ENCODE assay signal across 25 cellular contexts in the genomic region with DNA sequence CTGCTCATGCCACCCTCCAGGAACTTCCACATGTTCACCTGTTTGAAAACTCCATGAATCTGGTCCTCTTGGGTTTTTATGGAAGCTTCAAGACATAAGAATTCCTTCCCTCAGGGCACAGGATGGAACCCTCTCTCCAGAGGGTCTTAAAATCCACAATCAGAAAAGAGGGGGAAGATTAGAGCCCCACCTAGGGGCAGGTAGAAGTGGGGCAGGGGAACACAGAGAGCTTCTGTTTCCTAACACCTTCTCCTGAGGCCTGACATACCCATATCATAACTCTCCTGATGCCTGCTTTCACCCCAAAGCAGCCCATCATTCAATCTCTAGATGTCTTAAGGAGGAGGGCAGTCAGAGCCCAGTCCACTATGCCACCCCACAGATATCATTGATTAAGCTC.
A peak's percentile ranks its signal among the peaks of the same experiment; 100 is the strongest.
DNase-seq lines count a peak whose midpoint lies in the region; ATAC-seq and TF ChIP-seq lines count a peak whose summit lies in the region.
"Had no signal": no experiment of that assay in that cellular context is flagged by ENCODE, and none has a peak within 500 bp of the region (broad histone marks: within the 10 kb centered on the region; RNA-seq: fewer than 3 reads in every experiment).

No MANE protein-coding gene starts in this region.

- peaks cover 2% of the 10 kb centered on the region for H3K27me3 Mint-ChIP-seq in glutamatergic neuron (ENCODE audit: unreplicated experiment)
- H3K27me3 Mint-ChIP-seq in activated CD4-positive, alpha-beta memory T cell treated with anti-CD3 and anti-CD28 coated beads, Interleukin-2, amount 10 ng/mL, durations not matched to agents 7 days and 5 days = no peaks in the 10 kb centered on the region
- H3K27me3 Mint-ChIP-seq: activated CD4-positive, alpha-beta T cell treated with anti-CD3 and anti-CD28 coated beads, Interleukin-2, amount 10 ng/mL, durations not matched to agents 24 days and 14 days; activated naive CD8-positive, alpha-beta T cell treated with anti-CD3 and anti-CD28 coated beads for 36 hours; memory B cell; naive B cell; T-cell had no signal

- no peaks in the 10 kb centered on the region for H3K4me1 Mint-ChIP-seq in glutamatergic neuron (ENCODE audit: low read depth, unreplicated experiment)
- H3K4me1 Mint-ChIP-seq in activated CD4-positive, alpha-beta memory T cell treated with anti-CD3 and anti-CD28 coated beads, Interleukin-2, amount 10 ng/mL, durations not matched to agents 7 days and 5 days = no peaks in the 10 kb centered on the region
- H3K4me1 Mint-ChIP-seq: activated CD4-positive, alpha-beta T cell treated with anti-CD3 and anti-CD28 coated beads, Interleukin-2, amount 10 ng/mL, durations not matched to agents 24 days and 14 days; activated naive CD8-positive, alpha-beta T cell treated with anti-CD3 and anti-CD28 coated beads for 36 hours; memory B cell; naive B cell; T-cell had no signal

- no peak overlapping the region for H3K27ac Mint-ChIP-seq in glutamatergic neuron (ENCODE audit: unreplicated experiment)
- H3K27ac Mint-ChIP-seq in activated CD4-positive, alpha-beta memory T cell treated with anti-CD3 and anti-CD28 coated beads, Interleukin-2, amount 10 ng/mL, durations not matched to agents 7 days and 5 days = no peak overlapping the region
- H3K27ac Mint-ChIP-seq: activated CD4-positive, alpha-beta T cell treated with anti-CD3 and anti-CD28 coated beads, Interleukin-2, amount 10 ng/mL, durations not matched to agents 24 days and 14 days; activated naive CD8-positive, alpha-beta T cell treated with anti-CD3 and anti-CD28 coated beads for 36 hours; activated T-helper 2 cell treated with anti-CD3 and anti-CD28 coated beads, Interferon-gamma antibody, Interleukin-2, Interleukin-4, amounts not matched to agents 10 μg/mL and 5 μg/mL and 100 μg/mL, durations not matched to agents 14 hours and 24 hours and 36 hours; CD8-positive, alpha-beta T cell; memory B cell; naive B cell; T-cell had no signal

- H3K79me2 ChIP-seq in OCI-LY7 (ENCODE audit: insufficient read depth, low read depth, low read length) = no peaks in the 10 kb centered on the region

- H3K4me1 ChIP-seq in OCI-LY7 (ENCODE audit: insufficient read depth, low read length, poor library complexity, severe bottlenecking) = no peaks in the 10 kb centered on the region
- H3K4me1 ChIP-seq: right atrium auricular region had no signal

- CTCF ChIA-PET in OCI-LY7 (lab: Charles Lee; ENCODE audit: unreplicated experiment) = no interaction called here
- CTCF ChIA-PET in activated CD4-positive, alpha-beta memory T cell treated with anti-CD3 and anti-CD28 coated beads, Interleukin-2, amount 10 ng/mL, durations not matched to agents 7 days and 5 days (lab: Charles Lee) = no interaction called here

- no peaks in the 10 kb centered on the region for H4K20me1 ChIP-seq in OCI-LY7 (ENCODE audit: insufficient read depth, low read length)

- DNase-seq in ELF-1 (ENCODE audit: low read depth, low spot score) = peak; percentile 16
- no peak for DNase-seq in OCI-LY7 (ENCODE audit: low spot score)
- DNase-seq in glutamatergic neuron = no peak
- no peak for DNase-seq in iPS-NIHi11 (ENCODE audit: low spot score)
- DNase-seq in activated CD4-positive, alpha-beta memory T cell treated with anti-CD3 and anti-CD28 coated beads, Interleukin-2, amount 10 ng/mL, durations not matched to agents 7 days and 5 days = no peak
- DNase-seq in NCI-H1092 (lab: John Stamatoyannopoulos, UW) = no peak
- DNase-seq: activated CD4-positive, alpha-beta T cell treated with anti-CD3 and anti-CD28 coated beads, Interleukin-2, amount 10 ng/mL, durations not matched to agents 24 days and 14 days; activated naive CD8-positive, alpha-beta T cell treated with anti-CD3 and anti-CD28 coated beads for 36 hours; CD8-positive, alpha-beta T cell; DMS79 treated with DMSO at 0.1 percent for 48 hours; H7; hypothalamus; naive B cell; NCI-H1694 treated with DMSO at 0.1 percent for 48 hours; NCI-H748 treated with DMSO at 0.1 percent for 48 hours; T-cell; trophoblast cell had no signal

- no peaks in the 10 kb centered on the region for H3K9me3 Mint-ChIP-seq in glutamatergic neuron (ENCODE audit: unreplicated experiment)
- H3K9me3 Mint-ChIP-seq in activated CD4-positive, alpha-beta memory T cell treated with anti-CD3 and anti-CD28 coated beads, Interleukin-2, amount 10 ng/mL, durations not matched to agents 7 days and 5 days = peaks cover 4% of the 10 kb centered on the region
- H3K9me3 Mint-ChIP-seq: activated CD4-positive, alpha-beta T cell treated with anti-CD3 and anti-CD28 coated beads, Interleukin-2, amount 10 ng/mL, durations not matched to agents 24 days and 14 days had no signal

- no TSS peak for BruUV-seq in OCI-LY7 (replicated peaks; lab: Mats Ljungman, UMichigan)

- ATAC-seq in GM18511 (IDR thresholded peaks at IDR 0.05; ENCODE audit: unreplicated experiment) = peak; percentile 49
- no peak for ATAC-seq in HG02981 (IDR thresholded peaks at IDR 0.05; ENCODE audit: unreplicated experiment)
- ATAC-seq: CD8-positive, alpha-beta T cell; Panc1; T-cell had no signal

- peaks cover 4% of the 10 kb centered on the region for H3K36me3 Mint-ChIP-seq in glutamatergic neuron (ENCODE audit: unreplicated experiment)
- no peaks in the 10 kb centered on the region for H3K36me3 Mint-ChIP-seq in activated CD4-positive, alpha-beta memory T cell treated with anti-CD3 and anti-CD28 coated beads, Interleukin-2, amount 10 ng/mL, durations not matched to agents 7 days and 5 days (ENCODE audit: low read depth)
- H3K36me3 Mint-ChIP-seq: activated naive CD8-positive, alpha-beta T cell treated with anti-CD3 and anti-CD28 coated beads for 36 hours; CD8-positive, alpha-beta T cell; memory B cell; naive B cell; T-cell had no signal

- H3K4me3 ChIP-seq in OCI-LY7 (ENCODE audit: low read depth, low read length, poor library complexity, severe bottlenecking) = no peak overlapping the region
- H3K4me3 ChIP-seq: coronary artery, right atrium auricular region had no signal

- H3K27ac ChIP-seq in OCI-LY7 (ENCODE audit: low read depth, low read length, poor library complexity, severe bottlenecking) = no peak overlapping the region
- H3K27ac ChIP-seq: coronary artery, HL-60, right atrium auricular region had no signal

- intact Hi-C loops in OCI-LY7 (cut with micrococcal nuclease; ENCODE audit: unreplicated experiment) = no loop called here

- no peaks in the 10 kb centered on the region for H3K36me3 ChIP-seq in OCI-LY7 (ENCODE audit: insufficient read depth, low read length)
- H3K36me3 ChIP-seq: right atrium auricular region had no signal

- no peaks in the 10 kb centered on the region for H3K9me3 ChIP-seq in OCI-LY7 (ENCODE audit: low read length)

- no peaks in the 10 kb centered on the region for H3K9me2 ChIP-seq in OCI-LY7 (ENCODE audit: insufficient read depth, low read length)

- no peak overlapping the region for H3K4me3 Mint-ChIP-seq in glutamatergic neuron (ENCODE audit: unreplicated experiment)
- no peak overlapping the region for H3K4me3 Mint-ChIP-seq in activated CD4-positive, alpha-beta memory T cell treated with anti-CD3 and anti-CD28 coated beads, Interleukin-2, amount 10 ng/mL, durations not matched to agents 7 days and 5 days
- H3K4me3 Mint-ChIP-seq: activated CD4-positive, alpha-beta T cell treated with anti-CD3 and anti-CD28 coated beads, Interleukin-2, amount 10 ng/mL, durations not matched to agents 24 days and 14 days; activated naive CD8-positive, alpha-beta T cell treated with anti-CD3 and anti-CD28 coated beads for 36 hours; CD8-positive, alpha-beta T cell; memory B cell; naive B cell; T-cell had no signal

- H2AFZ ChIP-seq in OCI-LY7 (ENCODE audit: low read length) = no peak overlapping the region

- no peak overlapping the region for H3K4me2 ChIP-seq in OCI-LY7 (ENCODE audit: low read length)

- TF ChIP-seq CTCF in OCI-LY7 (conservative IDR thresholded peaks at IDR 0.05; ENCODE audit: low read length) (peak; percentile 65), glutamatergic neuron (IDR thresholded peaks at IDR 0.05; ENCODE audit: partially characterized antibody, unreplicated experiment) (peak; percentile 11)

- POLR2A ChIA-PET in OCI-LY7 (lab: Charles Lee) = no interaction called here
- POLR2A ChIA-PET in activated CD4-positive, alpha-beta memory T cell treated with anti-CD3 and anti-CD28 coated beads, Interleukin-2, amount 10 ng/mL, durations not matched to agents 7 days and 5 days (lab: Charles Lee) = no interaction called here
